ENCODE assay signal across 22 cellular contexts in the genomic region with DNA sequence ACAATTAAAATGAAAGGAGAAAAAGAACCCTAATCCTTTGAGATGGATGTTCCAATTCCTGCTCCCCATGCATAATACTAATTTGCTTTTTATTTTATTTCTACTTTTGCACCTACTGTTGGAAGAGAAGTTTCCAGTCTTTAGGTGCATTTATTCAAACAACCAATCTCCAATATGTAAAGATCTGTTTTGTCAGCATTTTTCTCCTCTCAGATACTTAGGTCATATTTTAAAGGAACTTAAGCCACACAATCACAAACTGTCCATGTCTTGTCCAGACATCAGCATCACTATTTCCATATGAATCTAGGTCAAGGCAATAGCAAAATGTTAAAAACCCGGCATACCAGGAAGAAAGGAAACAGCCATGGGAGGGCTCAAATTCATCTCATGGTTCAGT.
DNase-seq lines count a peak whose midpoint lies in the region; ATAC-seq, FAIRE-seq and TF ChIP-seq lines count a peak whose summit lies in the region.
"Had no signal": no experiment of that assay in that cellular context is flagged by ENCODE, and none has a peak within 500 bp of the region (broad histone marks: within the 10 kb centered on the region; RNA-seq: fewer than 3 reads in every experiment).

No MANE protein-coding gene starts in this region.

- H3K18ac ChIP-seq in IMR-90 (ENCODE audit: low read depth, low read length): no peak overlapping the region

- no peak overlapping the region for H2AK5ac ChIP-seq in IMR-90 (ENCODE audit: low read depth, low read length)

- H3K27ac ChIP-seq in A549 (no peak overlapping the region), IMR-90 (ENCODE audit: insufficient read depth, low read length) (no peak overlapping the region)
- H3K27ac ChIP-seq: BLaER1 treated with 17β-estradiol and CSF1 and Interleukin-3, amounts not matched to agents 10 nM and 100 nM; C4-2B had no signal

- no peak overlapping the region for H4K8ac ChIP-seq in IMR-90 (ENCODE audit: low read depth in 2 of 2, low read length in 2 of 2)

- dilution Hi-C loops in IMR-90 (cut with HindIII; ENCODE audit: low sequenced_read_pairs, unreplicated experiment): no loop called here

- H3K79me1 ChIP-seq in IMR-90 (ENCODE audit: low read depth in 1 of 2, low read length in 2 of 2): no peaks in the 10 kb centered on the region

- 80% methylated on average over 1 of the region's 1 CpG for WGBS in A549 (ENCODE audit: missing lambda C conversion rate)
- WGBS in IMR-90 (ENCODE audit: extremely low coverage in 2 of 2, insufficient read length in 1 of 2), 2 experiments: no CpG with 5 or more reads among the region's 1 CpG

- H3K4ac ChIP-seq in IMR-90 (ENCODE audit: low read depth, low read length): no peak overlapping the region

- DNase-seq in A549 (ENCODE audit: low read depth in 1 of 2, low spot score in 1 of 2) (no peak), IMR-90 (no peak), mesothelial cell of epicardium (ENCODE audit: low spot score in 2 of 2, unreplicated experiment in 2 of 2) (no peak), MG63 (no peak)
- DNase-seq: 8988T; AML-193; Caco-2; Calu3; CD4-positive, alpha-beta T cell; CD8-positive, alpha-beta T cell; DMS79 treated with DMSO at 0.1 percent for 48 hours; GF-D8 had no signal

- no peak for ATAC-seq in A549
- ATAC-seq in IMR-90 (ENCODE audit: low read depth): no peak
- ATAC-seq in HG02678 (IDR thresholded peaks at IDR 0.05; ENCODE audit: unreplicated experiment): no peak
- ATAC-seq in GM19351 (IDR thresholded peaks at IDR 0.05; ENCODE audit: unreplicated experiment): no peak
- ATAC-seq: CD8-positive, alpha-beta T cell had no signal

- H3K36me3 ChIP-seq in IMR-90 (ENCODE audit: control insufficient read depth, insufficient read depth, low read length): no peaks in the 10 kb centered on the region
- no peaks in the 10 kb centered on the region for H3K36me3 ChIP-seq in MG63
- H3K36me3 ChIP-seq: BLaER1 treated with 17β-estradiol and CSF1 and Interleukin-3, amounts not matched to agents 10 nM and 100 nM had no signal

- H3K27me3 Mint-ChIP-seq in mesothelial cell of epicardium (ENCODE audit: low read depth): no peaks in the 10 kb centered on the region
- H3K27me3 Mint-ChIP-seq: CD4-positive, alpha-beta T cell had no signal

- H3K9me3 ChIP-seq in A549 (0 out of 3 replicates have a peak, but pooled peaks cover 3% of the 10 kb centered on the region), IMR-90 (ENCODE audit: control insufficient read depth, insufficient read depth, low read length) (peaks cover 6% of the 10 kb centered on the region), MG63 (no peaks in the 10 kb centered on the region)
- H3K9me3 ChIP-seq: Caco-2 had no signal

- TF ChIP-seq CTCF in A549 (IDR thresholded peaks at IDR 0.05) (no peak), IMR-90 (conservative IDR thresholded peaks at IDR 0.05; ENCODE audit: low read depth, low read length) (no peak), mesothelial cell of epicardium (IDR thresholded peaks at IDR 0.05; ENCODE audit: unreplicated experiment) (no peak)

- no peak overlapping the region for H2BK5ac ChIP-seq in IMR-90 (ENCODE audit: low read depth, low read length, poor library complexity, severe bottlenecking)

- no peaks in the 10 kb centered on the region for H3K27me3 ChIP-seq in IMR-90 (ENCODE audit: control insufficient read depth, insufficient read depth, low read length)
- H3K27me3 ChIP-seq in MG63: no peaks in the 10 kb centered on the region
- H3K27me3 ChIP-seq: BLaER1 treated with 17β-estradiol and CSF1 and Interleukin-3, amounts not matched to agents 10 nM and 100 nM had no signal

- BruUV-seq in IMR-90 (replicated peaks; lab: Mats Ljungman, UMichigan): no TSS peak

- intact Hi-C loops in IMR-90 (cut with micrococcal nuclease): no loop called here

- H3K4me1 ChIP-seq in A549 (no peaks in the 10 kb centered on the region), IMR-90 (ENCODE audit: control insufficient read depth, insufficient read depth, low read length) (no peaks in the 10 kb centered on the region)
- H3K4me1 ChIP-seq: Caco-2 had no signal

- no peak overlapping the region for H4K5ac ChIP-seq in IMR-90 (ENCODE audit: low read depth, low read length)

- H2AK9ac ChIP-seq in IMR-90 (replicated peaks; ENCODE audit: low read depth, low read length, poor library complexity): no peak overlapping the region

- no peak overlapping the region for H3K23ac ChIP-seq in IMR-90 (ENCODE audit: low read depth, low read length)

- H3K14ac ChIP-seq in IMR-90 (replicated peaks; ENCODE audit: low read depth, low read length): no peak overlapping the region

- H2BK20ac ChIP-seq in IMR-90 (ENCODE audit: low read depth, low read length): no peak overlapping the region

- TF ChIP-seq POLR2A in A549 (IDR thresholded peaks at IDR 0.05; ENCODE audit: low read length): no peak
- TF ChIP-seq POLR2A in IMR-90 (IDR thresholded peaks at IDR 0.05; ENCODE audit: low read depth, low read length): no peak

- H3K9me1 ChIP-seq in IMR-90 (ENCODE audit: insufficient read depth, low read length): no peaks in the 10 kb centered on the region

- H3K4me3 Mint-ChIP-seq in mesothelial cell of epicardium: no peak overlapping the region
- H3K4me3 Mint-ChIP-seq: B cell; CD4-positive, alpha-beta T cell; CD8-positive, alpha-beta T cell had no signal

- POLR2A ChIA-PET in A549 (lab: Yijun Ruan, JAX): no interaction called here
- POLR2A ChIA-PET in IMR-90 (lab: Charles Lee; ENCODE audit: unreplicated experiment): no interaction called here

- no peak for TF ChIP-seq EP300 in A549 (IDR thresholded peaks at IDR 0.05)

- peak overlapping the region; percentile 43 for H3K27ac Mint-ChIP-seq in mesothelial cell of epicardium
- H3K27ac Mint-ChIP-seq: B cell; CD4-positive, alpha-beta T cell; CD8-positive, alpha-beta T cell had no signal

- CTCF ChIA-PET in A549 (lab: Yijun Ruan, JAX): no interaction called here
- CTCF ChIA-PET in IMR-90 (lab: Yijun Ruan, JAX): no interaction called here

- in situ Hi-C loops in IMR-90 (cut with MboI; ENCODE audit: low sequenced_read_pairs): no loop called here

- H2BK120ac ChIP-seq in IMR-90 (ENCODE audit: low read depth, low read length): no peak overlapping the region

- H2BK15ac ChIP-seq in IMR-90 (ENCODE audit: low read depth, low read length): no peak overlapping the region

- no peaks in the 10 kb centered on the region for H3K36me3 Mint-ChIP-seq in mesothelial cell of epicardium

- H2AFZ ChIP-seq in IMR-90 (replicated peaks; ENCODE audit: low read length, poor library complexity): no peak overlapping the region

- peaks cover 11% of the 10 kb centered on the region for H3K4me1 Mint-ChIP-seq in mesothelial cell of epicardium
- H3K4me1 Mint-ChIP-seq: B cell had no signal

- H3K9ac ChIP-seq in IMR-90 (ENCODE audit: low read depth, low read length): no peak overlapping the region
- H3K9ac ChIP-seq: BLaER1 treated with 17β-estradiol and CSF1 and Interleukin-3, amounts not matched to agents 10 nM and 100 nM had no signal

- no peak for FAIRE-seq in A549 (lab: Jason Lieb, UNC)
- FAIRE-seq: A204.1, D721Med, G401.6, GM12891, GM19239 had no signal

- no peak overlapping the region for H3K4me3 ChIP-seq in A549
- H3K4me3 ChIP-seq in IMR-90 (ENCODE audit: insufficient read depth, low read depth, low read length): no peak overlapping the region
- no peak overlapping the region for H3K4me3 ChIP-seq in MG63
- H3K4me3 ChIP-seq: BLaER1 treated with 17β-estradiol and CSF1 and Interleukin-3, amounts not matched to agents 10 nM and 100 nM had no signal

- no peak overlapping the region for H3K56ac ChIP-seq in IMR-90 (ENCODE audit: extremely low read depth, insufficient read depth, low read length)

- H4K20me1 ChIP-seq in IMR-90 (ENCODE audit: insufficient read depth, low read length): no peaks in the 10 kb centered on the region
- H4K20me1 ChIP-seq: BLaER1 treated with 17β-estradiol and CSF1 and Interleukin-3, amounts not matched to agents 10 nM and 100 nM had no signal

- H3K9me3 Mint-ChIP-seq in mesothelial cell of epicardium: peaks cover 11% of the 10 kb centered on the region

- H3K4me2 ChIP-seq in A549: no peak overlapping the region
- no peak overlapping the region for H3K4me2 ChIP-seq in IMR-90 (ENCODE audit: low read depth, low read length)
- H3K4me2 ChIP-seq: BLaER1 treated with 17β-estradiol and CSF1 and Interleukin-3, amounts not matched to agents 10 nM and 100 nM had no signal

- H4K91ac ChIP-seq in IMR-90 (ENCODE audit: insufficient read depth, low read depth, low read length): no peak overlapping the region

- TF ChIP-seq RAD21 in A549 (conservative IDR thresholded peaks at IDR 0.05 in 1 of 2, IDR thresholded peaks at IDR 0.05 in 1 of 2) (no peak), IMR-90 (IDR thresholded peaks at IDR 0.05; ENCODE audit: low read length) (no peak)

TF ChIP-seq in A549, 52 proteins besides CTCF, POLR2A, EP300 and RAD21:
- no peak for TF ChIP-seq RARB (CRISPR knock-in tag; IDR thresholded peaks at IDR 0.05)
- peak; percentile 84 for TF ChIP-seq MAFK (IDR thresholded peaks at IDR 0.05; ENCODE audit: partially characterized antibody)

TF ChIP-seq in IMR-90, 13 proteins besides CTCF, POLR2A, EP300 and RAD21:
- TF ChIP-seq NFE2L2 (IDR thresholded peaks at IDR 0.05; ENCODE audit: low read depth, low read length) (no peak), MAFK (IDR thresholded peaks at IDR 0.05; ENCODE audit: low read depth, low read length) (peak; percentile 52), MAZ (IDR thresholded peaks at IDR 0.05; ENCODE audit: borderline replicate concordance, low read depth, low read length) (no peak)
